Comparison of ENCODE assay signal across 24 cellular contexts in genomic region chr6:55916188-55916587, GRCh38. TPM values are rescaled to one million over a fixed set of nuclear protein-coding genes. Genes with fewer than 3 reads are reported as not detected.
DNase-seq lines count a peak whose midpoint lies in the region; ATAC-seq and TF ChIP-seq lines count a peak whose summit lies in the region.
"Had no signal": no experiment of that assay in that cellular context is flagged by ENCODE, and none has a peak within 500 bp of the region (broad histone marks: within the 10 kb centered on the region; RNA-seq: fewer than 3 reads in every experiment).

No MANE protein-coding gene starts in this region.

- POLR2A ChIA-PET in OCI-LY7 (lab: Charles Lee) = no interaction called here

- H3K4me2 ChIP-seq in OCI-LY7 (ENCODE audit: low read length) = no peak overlapping the region

- intact Hi-C loops in OCI-LY7 (cut with micrococcal nuclease; ENCODE audit: unreplicated experiment) = no loop called here
- intact Hi-C loops in right lobe of liver (cut with DNase I) = no loop called here

- H3K27ac ChIP-seq in brain microvascular endothelial cell = no peak overlapping the region
- H3K27ac ChIP-seq in OCI-LY7 (ENCODE audit: low read depth, low read length, poor library complexity, severe bottlenecking) = no peak overlapping the region
- no peak overlapping the region for H3K27ac ChIP-seq in right lobe of liver
- H3K27ac ChIP-seq: gastrocnemius medialis, neutrophil had no signal

- no TSS peak for BruUV-seq in OCI-LY7 (replicated peaks; lab: Mats Ljungman, UMichigan)

- DNase-seq in AG10803 (ENCODE audit: low read depth) (peak; percentile 8), OCI-M1 (lab: John Stamatoyannopoulos, UW) (peak; percentile 69), brain microvascular endothelial cell (peak; percentile 52), kidney tubule cell (ENCODE audit: low spot score) (peak; percentile 42), OCI-LY7 (ENCODE audit: low spot score) (no peak), NCI-H524 (lab: John Stamatoyannopoulos, UW) (no peak), right lobe of liver (no peak)
- DNase-seq: ACHN; activated CD4-positive, CD25-positive, alpha-beta regulatory T cell treated with anti-CD3 and anti-CD28 coated beads, Interleukin-2, amount 50 U/mL, for 72 hours; activated CD8-positive, alpha-beta memory T cell treated with anti-CD3 and anti-CD28 coated beads, Interleukin-2, amount 10 ng/mL, durations not matched to agents 7 days and 5 days; activated naive CD8-positive, alpha-beta T cell treated with anti-CD3 and anti-CD28 coated beads, Interleukin-2, amount 10 ng/mL, durations not matched to agents 7 days and 5 days; CD4-positive, alpha-beta memory T cell; cerebellar nuclear complex; effector memory CD4-positive, alpha-beta T cell; gastrocnemius medialis; NCI-H2029; NCI-H510A treated with DMSO at 0.1 percent for 48 hours; right cardiac atrium; stimulated activated naive CD8-positive, alpha-beta T cell treated with anti-CD3 and anti-CD28 coated beads, Interleukin-15, Interleukin-2, amounts not matched to agents 100 U/mL and 50 U/mL, for 24 hours had no signal

- H3K4me1 ChIP-seq in OCI-LY7 (ENCODE audit: insufficient read depth, low read length, poor library complexity, severe bottlenecking) = no peaks in the 10 kb centered on the region
- no peaks in the 10 kb centered on the region for H3K4me1 ChIP-seq in right lobe of liver
- H3K4me1 ChIP-seq: gastrocnemius medialis had no signal

- CTCF ChIA-PET in OCI-LY7 (lab: Charles Lee; ENCODE audit: unreplicated experiment) = no interaction called here

- ATAC-seq in HG02885 (IDR thresholded peaks at IDR 0.05; ENCODE audit: poor library complexity, unreplicated experiment) (no peak), right lobe of liver (no peak)
- ATAC-seq: activated CD8-positive, alpha-beta memory T cell treated with anti-CD3 and anti-CD28 coated beads, Interleukin-2, amount 10 ng/mL, durations not matched to agents 7 days and 5 days; activated T-helper 17 cell treated with anti-CD3 and anti-CD28 coated beads, Interleukin-2, amount 50 U/mL, for 72 hours; gastrocnemius medialis; right cardiac atrium; stimulated activated naive CD8-positive, alpha-beta T cell treated with anti-CD3 and anti-CD28 coated beads, Interleukin-15, Interleukin-2, amounts not matched to agents 100 U/mL and 50 U/mL, for 24 hours had no signal

- TF ChIP-seq CTCF in AG10803 (conservative IDR thresholded peaks at IDR 0.05; ENCODE audit: low read length) (no peak), brain microvascular endothelial cell (IDR thresholded peaks at IDR 0.05; ENCODE audit: low read depth, low read length, missing control alignments) (no peak), OCI-LY7 (conservative IDR thresholded peaks at IDR 0.05; ENCODE audit: low read length) (no peak), right lobe of liver (IDR thresholded peaks at IDR 0.05) (no peak)

- no peaks in the 10 kb centered on the region for H4K20me1 ChIP-seq in OCI-LY7 (ENCODE audit: insufficient read depth, low read length)

- H3K4me3 ChIP-seq in AG10803 (ENCODE audit: low read length) = no peak overlapping the region
- H3K4me3 ChIP-seq in brain microvascular endothelial cell (ENCODE audit: low read depth, low read length) = no peak overlapping the region
- H3K4me3 ChIP-seq in OCI-LY7 (ENCODE audit: low read depth, low read length, poor library complexity, severe bottlenecking) = no peak overlapping the region
- H3K4me3 ChIP-seq in right lobe of liver = no peak overlapping the region
- H3K4me3 ChIP-seq: gastrocnemius medialis, SK-N-MC had no signal

- TF ChIP-seq POLR2A in right lobe of liver (IDR thresholded peaks at IDR 0.05) = no peak

- WGBS in right lobe of liver (ENCODE audit: insufficient coverage, low coverage, low lambda C conversion rate, missing lambda C conversion rate) = 60% methylated on average over 2 of the region's 2 CpGs

- no peaks in the 10 kb centered on the region for H3K79me2 ChIP-seq in OCI-LY7 (ENCODE audit: insufficient read depth, low read depth, low read length)

- in situ Hi-C loops in brain microvascular endothelial cell (cut with HindIII; ENCODE audit: low pct_ligation_motif_present, low sequenced_read_pairs) = no loop called here

- no peak overlapping the region for H2AFZ ChIP-seq in OCI-LY7 (ENCODE audit: low read length)

- H3K27me3 ChIP-seq in brain microvascular endothelial cell (replicated peaks) (no peaks in the 10 kb centered on the region), right lobe of liver (no peaks in the 10 kb centered on the region)
- H3K27me3 ChIP-seq: gastrocnemius medialis, neutrophil had no signal

- no peaks in the 10 kb centered on the region for H3K9me3 ChIP-seq in OCI-LY7 (ENCODE audit: low read length)
- no peaks in the 10 kb centered on the region for H3K9me3 ChIP-seq in right lobe of liver
- H3K9me3 ChIP-seq: gastrocnemius medialis, neutrophil had no signal

- no peaks in the 10 kb centered on the region for H3K9me2 ChIP-seq in OCI-LY7 (ENCODE audit: insufficient read depth, low read length)

- H3K36me3 ChIP-seq in brain microvascular endothelial cell (replicated peaks) = no peaks in the 10 kb centered on the region
- H3K36me3 ChIP-seq in OCI-LY7 (ENCODE audit: insufficient read depth, low read length) = no peaks in the 10 kb centered on the region
- no peaks in the 10 kb centered on the region for H3K36me3 ChIP-seq in right lobe of liver
- H3K36me3 ChIP-seq: gastrocnemius medialis, neutrophil had no signal

RNA-seq across cellular contexts. Expression of gene BMP5, which starts 40.8 kb away (rescaled TPM):
- not detected in 2 replicates for total RNA-seq in OCI-LY7 (2014; rRNA removed; shearing (Covaris generic))
- total RNA-seq in OCI-LY7 (2022) = not detected in 2 replicates
- under 1 TPM; 0.18 to 0.95 (median 0.49) TPM for total RNA-seq in right lobe of liver
- total RNA-seq: activated CD8-positive, alpha-beta memory T cell treated with anti-CD3 and anti-CD28 coated beads, Interleukin-2, amount 10 ng/mL, durations not matched to agents 7 days and 5 days; activated naive CD8-positive, alpha-beta T cell treated with anti-CD3 and anti-CD28 coated beads, Interleukin-2, amount 10 ng/mL, durations not matched to agents 7 days and 5 days; activated T-helper 17 cell treated with anti-CD3 and anti-CD28 coated beads, Interleukin-2, amount 50 U/mL, for 72 hours; CD4-positive, alpha-beta memory T cell; H1 had no signal

Comparison
In these comparisons a context has a peak if more than half of its experiments do, and no peak if none do; other contexts are left out.
1. DNase-seq: peak in AG10803 (single experiment), OCI-M1 (single experiment), brain microvascular endothelial cell (single experiment) and kidney tubule cell (single experiment); none in OCI-LY7 (single experiment), NCI-H524 (0 of 2) and right lobe of liver (0 of 3).